In genomic region chr7:29750373-29750940, GRCh38 we compare ENCODE assay signal across 12 cellular contexts. TPM values are rescaled to one million over a fixed set of nuclear protein-coding genes. Genes with fewer than 3 reads are reported as not detected.
DNase-seq lines count a peak whose midpoint lies in the region; ATAC-seq, FAIRE-seq and TF ChIP-seq lines count a peak whose summit lies in the region.
"Not testable (repeated sequence)": the region's sequence is repeated elsewhere in the genome, so short reads cannot be mapped to it uniquely, and the experiment has no call there.
"Had no signal": no experiment of that assay in that cellular context is flagged by ENCODE, and none has a peak within 500 bp of the region (broad histone marks: within the 10 kb centered on the region; RNA-seq: fewer than 3 reads in every experiment).

No MANE protein-coding gene starts in this region.

- not testable (repeated sequence) for H3K27ac Mint-ChIP-seq in activated CD4-positive, alpha-beta T cell treated with anti-CD3 and anti-CD28 coated beads for 36 hours

- not testable (repeated sequence) for TF ChIP-seq RAD21 in K562 (CRISPR knock-in tag; conservative IDR thresholded peaks at IDR 0.05 in 1 of 2, IDR thresholded peaks at IDR 0.05 in 1 of 2)

- POLR2A ChIA-PET in activated CD4-positive, alpha-beta T cell treated with anti-CD3 and anti-CD28 coated beads for 36 hours (lab: Charles Lee) = not testable (repeated sequence)
- POLR2A ChIA-PET in K562 (lab: Yijun Ruan, JAX) = interaction anchor here (1.2 kb wide), 1 partner anchor 62 kb away, joined by 3 read pairs; no protein-coding TSS in a partner anchor

- H3K27ac ChIP-seq in K562 (ENCODE audit: extremely low read depth, low read depth, low read length) = not testable (repeated sequence)
- H3K27ac ChIP-seq in mesodermal cell (ENCODE audit: low read depth, low read length, severe bottlenecking) = peak overlapping the region; percentile 70

- not testable (repeated sequence) for DNase-seq in GM18507 (ENCODE audit: extremely low spot score, insufficient read length, low read depth); activated CD4-positive, alpha-beta T cell treated with anti-CD3 and anti-CD28 coated beads for 36 hours; K562 (ENCODE audit: extremely low read depth in 1 of 4, low spot score in 3 of 4)
- DNase-seq in MG63 (peak; percentile 7), iris pigment epithelial cell (ENCODE audit: low read depth) (peak; percentile 38), superior temporal gyrus (ENCODE audit: extremely low spot score) (peak; percentile 14)

- not testable (repeated sequence) for H3K9ac ChIP-seq in K562 (ENCODE audit: insufficient read depth in 1 of 2, low read depth in 2 of 2, low read length in 2 of 2)

- peak; percentile 30 for ATAC-seq in activated CD4-positive, alpha-beta T cell treated with anti-CD3 and anti-CD28 coated beads for 36 hours
- ATAC-seq in K562 (peak; percentile 16), esophagus mucosa (peak; percentile 37)

- not testable (repeated sequence) for H3K4me3 ChIP-seq in MG63; K562; mesodermal cell (ENCODE audit: extremely low read depth, insufficient read depth, low read length, poor library complexity, severe bottlenecking)

- H2AFZ ChIP-seq in K562 (ENCODE audit: low read depth, low read length) = not testable (repeated sequence)

- in situ Hi-C loops in K562 (cut with MboI) = loop anchor here (10.0 kb wide), 1 partner anchor 304 kb away; no protein-coding TSS in a partner anchor

- H3K4me1 ChIP-seq in K562 (replicated peaks in 1 of 2; ENCODE audit: control insufficient read depth in 2 of 2, insufficient read depth in 2 of 2, low read length in 2 of 2) (peaks cover 6 to 15% of the 10 kb centered on the region in 2 experiments; a peak in 2 of 5 replicates), mesodermal cell (ENCODE audit: control insufficient read depth, insufficient read depth, low read length, poor library complexity, severe bottlenecking) (peaks cover 11% of the 10 kb centered on the region)

- not testable (repeated sequence) for TF ChIP-seq EP300 in K562 (IDR thresholded peaks at IDR 0.05; ENCODE audit: low read length)

- not testable (repeated sequence) for H3K27me3 ChIP-seq in MG63; K562 (ENCODE audit: control insufficient read depth in 2 of 2, insufficient read depth in 2 of 2, low read length in 2 of 2)

- H3K4me1 Mint-ChIP-seq in activated CD4-positive, alpha-beta T cell treated with anti-CD3 and anti-CD28 coated beads for 36 hours = not testable (repeated sequence)

- not testable (repeated sequence) for H3K36me3 Mint-ChIP-seq in activated CD4-positive, alpha-beta T cell treated with anti-CD3 and anti-CD28 coated beads for 36 hours (ENCODE audit: low read depth)

- peak; percentile 31 for FAIRE-seq in GM18507 (lab: Jason Lieb, UNC)
- FAIRE-seq in K562 (lab: Jason Lieb, UNC) = not testable (repeated sequence)

- H3K79me2 ChIP-seq in K562 (ENCODE audit: control insufficient read depth, insufficient read depth, low read length) = not testable (repeated sequence)

- H4K20me1 ChIP-seq in K562 (replicated peaks; ENCODE audit: control insufficient read depth, insufficient read depth, low read length) = not testable (repeated sequence)

- CTCF ChIA-PET in activated CD4-positive, alpha-beta T cell treated with anti-CD3 and anti-CD28 coated beads for 36 hours (lab: Charles Lee) = interaction anchor here (1.3 kb wide), 1 partner anchor 171 kb away, joined by 4 read pairs; no protein-coding TSS in a partner anchor
- CTCF ChIA-PET in K562 (lab: Yijun Ruan, JAX; ENCODE audit: low intra/inter-chr PET ratio) = not testable (repeated sequence)

- H3K9me1 ChIP-seq in K562 (ENCODE audit: control insufficient read depth, insufficient read depth, low read length) = not testable (repeated sequence)

- H3K9me3 Mint-ChIP-seq in activated CD4-positive, alpha-beta T cell treated with anti-CD3 and anti-CD28 coated beads for 36 hours (ENCODE audit: low read depth) = not testable (repeated sequence)

- not testable (repeated sequence) for TF ChIP-seq POLR2A in K562 (conservative IDR thresholded peaks at IDR 0.05)

- 31% methylated on average over 4 of the region's 4 CpGs for WGBS in K562 (ENCODE audit: insufficient coverage, low coverage, missing lambda C conversion rate)
- WGBS in mesodermal cell (ENCODE audit: insufficient coverage in 2 of 2), 2 experiments = 90 to 95% methylated on average over 2 to 4 of the region's 4 CpGs

- TF ChIP-seq CTCF in K562 (IDR thresholded peaks at IDR 0.05 in 2 of 3, conservative IDR thresholded peaks at IDR 0.05 in 1 of 3; ENCODE audit: insufficient read depth in 2 of 3, low read depth in 1 of 3, low read length in 3 of 3) = not testable (repeated sequence)

- not testable (repeated sequence) for H3K4me3 Mint-ChIP-seq in activated CD4-positive, alpha-beta T cell treated with anti-CD3 and anti-CD28 coated beads for 36 hours

- H3K36me3 ChIP-seq in MG63; K562 (ENCODE audit: control insufficient read depth, insufficient read depth, low read length); mesodermal cell (ENCODE audit: control insufficient read depth, insufficient read depth, low read length): not testable (repeated sequence)

- H3K4me2 ChIP-seq in K562 (ENCODE audit: insufficient read depth, low read length) = not testable (repeated sequence)

- BruUV-seq in K562 (replicated peaks; lab: Mats Ljungman, UMichigan) = not testable (repeated sequence)

- not testable (repeated sequence) for H3K9me3 ChIP-seq in MG63; K562 (replicated peaks; ENCODE audit: control insufficient read depth, insufficient read depth, low read depth, low read length); mesodermal cell (ENCODE audit: control insufficient read depth, low read length)

- intact Hi-C loops in activated CD4-positive, alpha-beta T cell treated with anti-CD3 and anti-CD28 coated beads for 36 hours (cut with DNase I, micrococcal nuclease); K562 (cut with micrococcal nuclease): not testable (repeated sequence)

- H3K27me3 Mint-ChIP-seq in activated CD4-positive, alpha-beta T cell treated with anti-CD3 and anti-CD28 coated beads for 36 hours = not testable (repeated sequence)

RNA-seq across cellular contexts. Expression of gene WIPF3, which starts 55.9 kb away (rescaled TPM):
- total RNA-seq in MG63 (2014; rRNA removed; shearing (Covaris generic); ENCODE audit: low replicate concordance) = not detected in 2 replicates
- total RNA-seq in activated CD4-positive, alpha-beta T cell treated with anti-CD3 and anti-CD28 coated beads for 36 hours = not detected
- 3.7 and 6.2 TPM in 2 replicates for total RNA-seq in K562 (2011; cell fraction: chromatin; rRNA removed; ENCODE audit: low replicate concordance)
- total RNA-seq in K562 (2011; cell fraction: nucleolus; rRNA removed) = 1.7 and 2.1 TPM in 2 replicates
- total RNA-seq in K562 (2011; cell fraction: nucleoplasm; rRNA removed) = 3.0 and 6.9 TPM in 2 replicates
- total RNA-seq in K562 (2014; rRNA removed) (0.65 and 0.82 TPM in 2 replicates), K562 (2014; rRNA removed; fragmentation: Illumina TruSeq; extraction: Trizol) (0.47 and 0.54 TPM in 2 replicates), K562 (2015; rRNA removed; fragmentation: Illumina TruSeq; extraction: Trizol) (0.15 and 0.18 TPM in 2 replicates), K562 (2021) (2.6 and 2.7 TPM in 2 replicates), esophagus mucosa (1.2 TPM)
- polyA plus RNA-seq in K562 (2011; rRNA removed) (1.7 and 2.2 TPM in 2 replicates), K562 (2014; fragmentation: Illumina TruSeq; extraction: Trizol) (1.9 and 2.2 TPM in 2 replicates), K562 (2014; fragmentation: Nextera tagmentation; extraction: Ambion mirVana) (1 to 10 TPM; 2.1 to 3.2 TPM), K562 (2014; rRNA removed) (0.82 and 1.0 TPM in 2 replicates)
- polyA plus RNA-seq in K562 (2011; cell fraction: cytosol; rRNA removed) = 0.95 and 1.7 TPM in 2 replicates
- polyA plus RNA-seq in K562 (2011; cell fraction: nucleus; rRNA removed) = 2.9 and 3.2 TPM in 2 replicates
- 1.5 and 2.2 TPM in 2 replicates for polyA plus RNA-seq in K562 (2012)
- polyA minus RNA-seq in K562 (2011; rRNA and poly(A)+ RNA removed) = 2.3 and 3.3 TPM in 2 replicates
- 3.7 and 4.6 TPM in 2 replicates for polyA minus RNA-seq in K562 (2011; cell fraction: cytosol; rRNA and poly(A)+ RNA removed)
- polyA minus RNA-seq in K562 (2011; cell fraction: nucleus; rRNA and poly(A)+ RNA removed) = 1.6 and 2.3 TPM in 2 replicates
- 2.4 TPM for polyA plus RNA-seq in mesodermal cell (2013, experiment 1 of 2)
- polyA plus RNA-seq in mesodermal cell (2013, experiment 2 of 2) = 2.0 TPM
- total RNA-seq: CD8-positive, alpha-beta memory T cell; SJCRH30 had no signal
- polyA plus RNA-seq: CD14-positive monocyte; CD8-positive, alpha-beta memory T cell; IgD-negative memory B cell had no signal
